In genomic region chr1:94622757-94623156, GRCh38 we compare ENCODE assay signal across 12 cellular contexts.
DNase-seq lines count a peak whose midpoint lies in the region; ATAC-seq and TF ChIP-seq lines count a peak whose summit lies in the region.
"Had no signal": no experiment of that assay in that cellular context is flagged by ENCODE, and none has a peak within 500 bp of the region (broad histone marks: within the 10 kb centered on the region; RNA-seq: fewer than 3 reads in every experiment).

No MANE protein-coding gene starts in this region.

- intact Hi-C loops in mammary epithelial cell (cut with micrococcal nuclease) (loop anchor here (1.0 kb wide), 1 partner anchor 91 kb away; no protein-coding TSS in a partner anchor), lower lobe of right lung (cut with DNase I) (no loop called here)

- H3K9me2 ChIP-seq in SK-N-SH, result no peaks in the 10 kb centered on the region

- no peak overlapping the region for H2AFZ ChIP-seq in SK-N-SH (ENCODE audit: low read depth)
- peak overlapping the region; percentile 5 for H2AFZ ChIP-seq in mammary epithelial cell (ENCODE audit: low read depth, low read length)

- no peaks in the 10 kb centered on the region for H3K36me3 ChIP-seq in SK-N-SH (replicated peaks in 1 of 2; ENCODE audit: control insufficient read depth in 1 of 2, insufficient read depth in 2 of 2, low read length in 1 of 2)
- no peaks in the 10 kb centered on the region for H3K36me3 ChIP-seq in mammary epithelial cell (ENCODE audit: insufficient read depth, low read length)
- H3K36me3 ChIP-seq in lower lobe of right lung, result no peaks in the 10 kb centered on the region

- dilution Hi-C loops in mammary epithelial cell (cut with HindIII; ENCODE audit: low sequenced_read_pairs), result no loop called here

- H3K79me2 ChIP-seq in SK-N-SH (ENCODE audit: insufficient read depth), result no peaks in the 10 kb centered on the region
- H3K79me2 ChIP-seq in mammary epithelial cell (ENCODE audit: insufficient read depth, low read length), result no peaks in the 10 kb centered on the region

- CTCF ChIA-PET in SK-N-SH (lab: Yijun Ruan, JAX), result no interaction called here
- CTCF ChIA-PET in mammary epithelial cell (lab: Charles Lee; ENCODE audit: low non-redundant PET), result interaction anchor here (0.6 kb wide), 1 partner anchor 420 kb away, joined by 4 read pairs; no protein-coding TSS in a partner anchor
- CTCF ChIA-PET in activated CD8-positive, alpha-beta memory T cell treated with anti-CD3 and anti-CD28 coated beads, Interleukin-2, amount 10 ng/mL, durations not matched to agents 7 days and 5 days (lab: Charles Lee), result no interaction called here

- H3K9me3 Mint-ChIP-seq in activated CD8-positive, alpha-beta memory T cell treated with anti-CD3 and anti-CD28 coated beads, Interleukin-2, amount 10 ng/mL, durations not matched to agents 7 days and 5 days (ENCODE audit: low read depth), result no peaks in the 10 kb centered on the region

- H3K9me3 ChIP-seq in SK-N-SH (no peaks in the 10 kb centered on the region), mammary epithelial cell (replicated peaks; ENCODE audit: insufficient read depth, low read length) (peaks cover 10% of the 10 kb centered on the region), lower lobe of right lung (peaks cover 6% of the 10 kb centered on the region)

- no peak for DNase-seq in SK-N-SH
- peak; percentile 91 for DNase-seq in mammary epithelial cell
- no peak for DNase-seq in lower lobe of right lung
- no peak for DNase-seq in SK-N-DZ (ENCODE audit: low spot score)
- no peak for DNase-seq in activated CD8-positive, alpha-beta memory T cell treated with anti-CD3 and anti-CD28 coated beads, Interleukin-2, amount 10 ng/mL, durations not matched to agents 7 days and 5 days
- DNase-seq: activated CD8-positive, alpha-beta T cell treated with anti-CD3 and anti-CD28 coated beads, Interleukin-2, amount 10 ng/mL, durations not matched to agents 7 days and 5 days; activated naive CD8-positive, alpha-beta T cell treated with anti-CD3 and anti-CD28 coated beads, Interleukin-2, amount 10 ng/mL, durations not matched to agents 7 days and 5 days; NCI-H524 had no signal

- TF ChIP-seq EP300 in SK-N-SH (IDR thresholded peaks at IDR 0.05; ENCODE audit: borderline replicate concordance in 1 of 2, low read depth in 1 of 2, low read length in 1 of 2), result no peak

- H3K27ac ChIP-seq in SK-N-SH (ENCODE audit: low read depth in 2 of 2, low read length in 1 of 2) (no peak overlapping the region), mammary epithelial cell (ENCODE audit: insufficient read depth, low read depth, low read length) (peak overlapping the region; percentile 87), lower lobe of right lung (no peak overlapping the region)
- H3K27ac ChIP-seq: 22Rv1 had no signal

- H3K9ac ChIP-seq in SK-N-SH (no peak overlapping the region; the same call in 1 of the 2 replicates), mammary epithelial cell (ENCODE audit: insufficient read depth, low read length) (peak overlapping the region; percentile 80)

- TF ChIP-seq CTCF in SK-N-SH (IDR thresholded peaks at IDR 0.05), result no peak
- no peak for TF ChIP-seq CTCF in mammary epithelial cell (conservative IDR thresholded peaks at IDR 0.05 in 1 of 2, IDR thresholded peaks at IDR 0.05 in 1 of 2; ENCODE audit: extremely low read depth in 1 of 2, insufficient read depth in 1 of 2, low read depth in 1 of 2, low read length in 2 of 2)
- TF ChIP-seq CTCF in lower lobe of right lung (IDR thresholded peaks at IDR 0.05), result no peak

- no peak for TF ChIP-seq RAD21 in SK-N-SH (IDR thresholded peaks at IDR 0.05; ENCODE audit: low read length)

- ATAC-seq in SK-N-SH treated with all-trans-retinoic acid at 6 μM for 48 hours, result peak; percentile 88
- ATAC-seq in lower lobe of right lung, result peak; percentile 19 to 46
- ATAC-seq in activated CD8-positive, alpha-beta memory T cell treated with anti-CD3 and anti-CD28 coated beads, Interleukin-2, amount 10 ng/mL, durations not matched to agents 7 days and 5 days, result no peak
- no peak for ATAC-seq in GM21526 (IDR thresholded peaks at IDR 0.05; ENCODE audit: low FRiP score, unreplicated experiment)
- ATAC-seq in GM21381 (IDR thresholded peaks at IDR 0.05; ENCODE audit: unreplicated experiment), result no peak
- ATAC-seq: activated CD8-positive, alpha-beta T cell treated with anti-CD3 and anti-CD28 coated beads, Interleukin-2, amount 10 ng/mL, durations not matched to agents 7 days and 5 days had no signal

- H3K36me3 Mint-ChIP-seq in activated CD8-positive, alpha-beta memory T cell treated with anti-CD3 and anti-CD28 coated beads, Interleukin-2, amount 10 ng/mL, durations not matched to agents 7 days and 5 days, result no peaks in the 10 kb centered on the region
- H3K36me3 Mint-ChIP-seq: activated naive CD8-positive, alpha-beta T cell treated with anti-CD3 and anti-CD28 coated beads, Interleukin-2, amount 10 ng/mL, durations not matched to agents 7 days and 5 days had no signal

- in situ Hi-C loops in mammary epithelial cell (cut with MboI; ENCODE audit: low sequenced_read_pairs in 2 of 2), result no loop called here

- H3K4me1 Mint-ChIP-seq in activated CD8-positive, alpha-beta memory T cell treated with anti-CD3 and anti-CD28 coated beads, Interleukin-2, amount 10 ng/mL, durations not matched to agents 7 days and 5 days, result no peaks in the 10 kb centered on the region
- H3K4me1 Mint-ChIP-seq: activated naive CD8-positive, alpha-beta T cell treated with anti-CD3 and anti-CD28 coated beads, Interleukin-2, amount 10 ng/mL, durations not matched to agents 7 days and 5 days had no signal

- no peak overlapping the region for H3K4me2 ChIP-seq in SK-N-SH
- peak overlapping the region; percentile 37 for H3K4me2 ChIP-seq in mammary epithelial cell (ENCODE audit: insufficient read depth, low read depth, low read length)

- BruUV-seq in mammary epithelial cell (replicated peaks; lab: Mats Ljungman, UMichigan), result no TSS peak

- 90% methylated on average over 10 of the region's 10 CpGs for WGBS in SK-N-SH (ENCODE audit: low lambda C conversion rate)
- 2% methylated on average over 8 of the region's 10 CpGs for WGBS in mammary epithelial cell (ENCODE audit: low coverage, missing lambda C conversion rate)

- POLR2A ChIA-PET in SK-N-SH (lab: Yijun Ruan, JAX), result no interaction called here

- H3K4me1 ChIP-seq in SK-N-SH (ENCODE audit: control insufficient read depth in 1 of 2, insufficient read depth in 2 of 2, low read depth in 1 of 2, low read length in 1 of 2) (peaks cover 0 to 8% of the 10 kb centered on the region in 2 experiments; a peak in 1 of 4 replicates), mammary epithelial cell (ENCODE audit: insufficient read depth, low read length) (peaks cover 55% of the 10 kb centered on the region), lower lobe of right lung (peaks cover 9% of the 10 kb centered on the region)

- no peaks in the 10 kb centered on the region for H3K27me3 Mint-ChIP-seq in activated CD8-positive, alpha-beta memory T cell treated with anti-CD3 and anti-CD28 coated beads, Interleukin-2, amount 10 ng/mL, durations not matched to agents 7 days and 5 days

- no peak overlapping the region for H3K4me3 Mint-ChIP-seq in activated CD8-positive, alpha-beta memory T cell treated with anti-CD3 and anti-CD28 coated beads, Interleukin-2, amount 10 ng/mL, durations not matched to agents 7 days and 5 days
- H3K4me3 Mint-ChIP-seq: activated CD8-positive, alpha-beta T cell treated with anti-CD3 and anti-CD28 coated beads, Interleukin-2, amount 10 ng/mL, durations not matched to agents 7 days and 5 days; activated naive CD8-positive, alpha-beta T cell treated with anti-CD3 and anti-CD28 coated beads, Interleukin-2, amount 10 ng/mL, durations not matched to agents 7 days and 5 days had no signal

- H3K27ac Mint-ChIP-seq in activated CD8-positive, alpha-beta memory T cell treated with anti-CD3 and anti-CD28 coated beads, Interleukin-2, amount 10 ng/mL, durations not matched to agents 7 days and 5 days, result no peak overlapping the region
- H3K27ac Mint-ChIP-seq: activated CD8-positive, alpha-beta T cell treated with anti-CD3 and anti-CD28 coated beads, Interleukin-2, amount 10 ng/mL, durations not matched to agents 7 days and 5 days; activated naive CD8-positive, alpha-beta T cell treated with anti-CD3 and anti-CD28 coated beads, Interleukin-2, amount 10 ng/mL, durations not matched to agents 7 days and 5 days had no signal

- no peaks in the 10 kb centered on the region for H4K20me1 ChIP-seq in SK-N-SH (ENCODE audit: insufficient read depth)
- no peaks in the 10 kb centered on the region for H4K20me1 ChIP-seq in mammary epithelial cell (ENCODE audit: insufficient read depth, low read length)

- no peaks in the 10 kb centered on the region for H3F3A ChIP-seq in SK-N-SH (replicated peaks; ENCODE audit: insufficient read depth)

- no peaks in the 10 kb centered on the region for H3K27me3 ChIP-seq in SK-N-SH (ENCODE audit: insufficient read depth)
- H3K27me3 ChIP-seq in mammary epithelial cell (ENCODE audit: insufficient read depth, low read length), result no peaks in the 10 kb centered on the region
- no peaks in the 10 kb centered on the region for H3K27me3 ChIP-seq in lower lobe of right lung (ENCODE audit: low read depth)

- H3K4me3 ChIP-seq in SK-N-SH (ENCODE audit: low read depth in 2 of 2, low read length in 1 of 2), result no peak overlapping the region
- no peak overlapping the region for H3K4me3 ChIP-seq in mammary epithelial cell (replicated peaks in 1 of 3; ENCODE audit: insufficient read depth in 1 of 3, low read depth in 2 of 3, low read length in 3 of 3)
- H3K4me3 ChIP-seq in lower lobe of right lung, result no peak overlapping the region

TF ChIP-seq in SK-N-SH, 30 proteins besides CTCF, POLR2A, EP300 and RAD21 (continues in another document):
- TF ChIP-seq MXI1 (IDR thresholded peaks at IDR 0.05; ENCODE audit: low read depth, low read length), result no peak
- TF ChIP-seq POLR2AphosphoS5 (IDR thresholded peaks at IDR 0.05; ENCODE audit: low read depth, low read length), result no peak
- no peak for TF ChIP-seq SIN3A (IDR thresholded peaks at IDR 0.05; ENCODE audit: borderline replicate concordance, low read depth, low read length)
- no peak for TF ChIP-seq NRF1 (IDR thresholded peaks at IDR 0.05; ENCODE audit: low read depth, low read length)
- TF ChIP-seq FOXM1 (IDR thresholded peaks at IDR 0.05; ENCODE audit: low read depth), result no peak
- no peak for TF ChIP-seq RXRA (IDR thresholded peaks at IDR 0.05; ENCODE audit: borderline replicate concordance, low read depth)
- TF ChIP-seq GABPA (IDR thresholded peaks at IDR 0.05; ENCODE audit: low read depth), result no peak
- no peak for TF ChIP-seq FOSL2 (IDR thresholded peaks at IDR 0.05; ENCODE audit: borderline replicate concordance, low read depth)
- no peak for TF ChIP-seq RFX5 (IDR thresholded peaks at IDR 0.05; ENCODE audit: low read length)
- TF ChIP-seq YY1 (IDR thresholded peaks at IDR 0.05; ENCODE audit: low read depth), result no peak

Comparison
In these comparisons a context has a peak if more than half of its experiments do, and no peak if none do; other contexts are left out.
1. ATAC-seq: peak in SK-N-SH treated with all-trans-retinoic acid at 6 μM for 48 hours (single experiment) and lower lobe of right lung (2 of 2); none in activated CD8-positive, alpha-beta memory T cell treated with anti-CD3 and anti-CD28 coated beads, Interleukin-2, amount 10 ng/mL, durations not matched to agents 7 days and 5 days (single experiment), GM21526 (single experiment) and GM21381 (single experiment).